21 cellular contexts compared by ENCODE assay signal in genomic region chr19:4442846-4443146, GRCh38.
"Had no signal": no experiment of that assay in that cellular context is flagged by ENCODE, and none has a peak within 500 bp of the region (broad histone marks: within the 10 kb centered on the region; RNA-seq: fewer than 3 reads in every experiment).

No MANE protein-coding gene starts in this region.

- H3K4me3 Mint-ChIP-seq: activated CD4-positive, alpha-beta memory T cell treated with anti-CD3 and anti-CD28 coated beads, Interleukin-2, amount 10 ng/mL, durations not matched to agents 7 days and 5 days; activated CD8-positive, alpha-beta memory T cell treated with anti-CD3 and anti-CD28 coated beads, Interleukin-2, amount 10 ng/mL, durations not matched to agents 7 days and 5 days; activated naive CD8-positive, alpha-beta T cell treated with anti-CD3 and anti-CD28 coated beads, Interleukin-2, amount 10 ng/mL, durations not matched to agents 7 days and 5 days; activated T-helper 17 cell treated with anti-CD3 and anti-CD28 coated beads, Interleukin-2, amount 50 U/mL, for 72 hours; mesothelial cell of epicardium; natural killer cell treated with Interleukin-12 subunit alpha and Interleukin-12 subunit beta and Interleukin-15 and Interleukin-18, amount 100 ng/mL, for 72 hours had no signal

- H3K4me1 ChIP-seq: foreskin keratinocyte, lower lobe of right lung, prostate gland, right atrium auricular region had no signal

- DNase-seq: activated B cell treated with CpG ODN at 0.5 μM for 24 hours; activated CD4-positive, alpha-beta memory T cell treated with anti-CD3 and anti-CD28 coated beads, Interleukin-2, amount 10 ng/mL, durations not matched to agents 7 days and 5 days; activated CD4-positive, alpha-beta T cell treated with anti-CD3 and anti-CD28 coated beads for 48 hours; activated CD8-positive, alpha-beta memory T cell treated with anti-CD3 and anti-CD28 coated beads, Interleukin-2, amount 10 ng/mL, durations not matched to agents 7 days and 5 days; activated naive CD4-positive, alpha-beta T cell; activated naive CD8-positive, alpha-beta T cell treated with anti-CD3 and anti-CD28 coated beads, Interleukin-2, amount 10 ng/mL, durations not matched to agents 7 days and 5 days; amygdala; foreskin keratinocyte; hippocampal formation; left cardiac atrium; lower lobe of right lung; stimulated activated CD4-positive, alpha-beta T cell treated with anti-CD3 and anti-CD28 coated beads, Interleukin-12 subunit alpha, Interleukin-12 subunit beta, amount 100 ng/mL, for 4 hours; stimulated activated CD4-positive, alpha-beta T cell treated with anti-CD3 and anti-CD28 coated beads, Interleukin-1b, Interleukin-23, amount 100 ng/mL, for 48 hours; stomach; T-helper 9 cell; trophoblast cell had no signal

- ATAC-seq: activated CD8-positive, alpha-beta memory T cell treated with anti-CD3 and anti-CD28 coated beads, Interleukin-2, amount 10 ng/mL, durations not matched to agents 7 days and 5 days; activated T-helper 17 cell treated with anti-CD3 and anti-CD28 coated beads, Interleukin-2, amount 50 U/mL, for 72 hours; foreskin keratinocyte; left cardiac atrium had no signal

- H3K27ac Mint-ChIP-seq: activated naive CD8-positive, alpha-beta T cell treated with anti-CD3 and anti-CD28 coated beads, Interleukin-2, amount 10 ng/mL, durations not matched to agents 7 days and 5 days; mesothelial cell of epicardium had no signal

- H3K4me1 Mint-ChIP-seq: activated CD8-positive, alpha-beta memory T cell treated with anti-CD3 and anti-CD28 coated beads, Interleukin-2, amount 10 ng/mL, durations not matched to agents 7 days and 5 days; activated T-helper 17 cell treated with anti-CD3 and anti-CD28 coated beads, Interleukin-2, amount 50 U/mL, for 72 hours; mesothelial cell of epicardium had no signal

- H3K9me3 Mint-ChIP-seq: activated B cell treated with CpG ODN at 0.5 μM for 24 hours; activated CD4-positive, alpha-beta memory T cell treated with anti-CD3 and anti-CD28 coated beads, Interleukin-2, amount 10 ng/mL, durations not matched to agents 7 days and 5 days; activated naive CD8-positive, alpha-beta T cell treated with anti-CD3 and anti-CD28 coated beads, Interleukin-2, amount 10 ng/mL, durations not matched to agents 7 days and 5 days; activated T-helper 17 cell treated with anti-CD3 and anti-CD28 coated beads, Interleukin-2, amount 50 U/mL, for 72 hours; mesothelial cell of epicardium; natural killer cell treated with Interleukin-12 subunit alpha and Interleukin-12 subunit beta and Interleukin-15 and Interleukin-18, amount 100 ng/mL, for 72 hours had no signal

- H3K27me3 Mint-ChIP-seq: activated B cell treated with CpG ODN at 0.5 μM for 24 hours; activated CD4-positive, alpha-beta memory T cell treated with anti-CD3 and anti-CD28 coated beads, Interleukin-2, amount 10 ng/mL, durations not matched to agents 7 days and 5 days; activated CD8-positive, alpha-beta memory T cell treated with anti-CD3 and anti-CD28 coated beads, Interleukin-2, amount 10 ng/mL, durations not matched to agents 7 days and 5 days; activated naive CD8-positive, alpha-beta T cell treated with anti-CD3 and anti-CD28 coated beads, Interleukin-2, amount 10 ng/mL, durations not matched to agents 7 days and 5 days; activated T-helper 17 cell treated with anti-CD3 and anti-CD28 coated beads, Interleukin-2, amount 50 U/mL, for 72 hours; natural killer cell treated with Interleukin-12 subunit alpha and Interleukin-12 subunit beta and Interleukin-15 and Interleukin-18, amount 100 ng/mL, for 72 hours had no signal

- H3K27me3 ChIP-seq: foreskin keratinocyte, right atrium auricular region, stomach had no signal

- H3K4me3 ChIP-seq: lower lobe of right lung, prostate gland, right atrium auricular region, stomach had no signal

- H3K27ac ChIP-seq: foreskin keratinocyte, lower lobe of right lung, prostate gland, right atrium auricular region, stomach had no signal

- H3K9me3 ChIP-seq: lower lobe of right lung, prostate gland, right atrium auricular region, stomach had no signal
